ENCODE assay signal across 8 cellular contexts in genomic region chr9:137254624-137255447, GRCh38. TPM values are rescaled to one million over a fixed set of nuclear protein-coding genes. Genes with fewer than 3 reads are reported as not detected.
DNase-seq lines count a peak whose midpoint lies in the region; ATAC-seq, FAIRE-seq and TF ChIP-seq lines count a peak whose summit lies in the region.

TSS of gene NELFB (plus strand) at chr9:137255327.

- H3K9me3 ChIP-seq in WERI-Rb-1 (ENCODE audit: severe bottlenecking) (no peaks in the 10 kb centered on the region), breast epithelium (no peaks in the 10 kb centered on the region), small intestine (ENCODE audit: control insufficient read depth, low read depth) (no peaks in the 10 kb centered on the region)

- TF ChIP-seq CTCF in WERI-Rb-1 (IDR thresholded peaks at IDR 0.05; ENCODE audit: low read depth, low read length): no peak
- no peak for TF ChIP-seq CTCF in breast epithelium (IDR thresholded peaks at IDR 0.05)

- FAIRE-seq in small intestine (lab: Jason Lieb, UNC): no peak

- peaks cover 3% of the 10 kb centered on the region; the same call in 1 of the 2 replicates for H3K36me3 ChIP-seq in WERI-Rb-1
- no peaks in the 10 kb centered on the region for H3K36me3 ChIP-seq in breast epithelium
- H3K36me3 ChIP-seq in small intestine (ENCODE audit: control insufficient read depth in 2 of 2, insufficient read depth in 2 of 2, low read length in 2 of 2): peaks cover 0 to 6% of the 10 kb centered on the region in 2 donors

- H3K27ac ChIP-seq in WERI-Rb-1 (peak within 1 kb of the TSS; percentile 88), breast epithelium (peak within 1 kb of the TSS; percentile 55 to 84), small intestine (ENCODE audit: low read depth in 1 of 2, low read length in 1 of 2) (peak within 1 kb of the TSS; percentile 79 to 92)

- 1 to 3% (median 1%) methylated on average over 47 to 105 of the region's 105 CpGs for WGBS in small intestine, 3 donors

- H3K27me3 ChIP-seq in WERI-Rb-1 (ENCODE audit: insufficient read depth, low read depth, severe bottlenecking): no peaks in the 10 kb centered on the region
- no peaks in the 10 kb centered on the region for H3K27me3 ChIP-seq in breast epithelium
- H3K27me3 ChIP-seq in small intestine (ENCODE audit: control insufficient read depth in 2 of 2, insufficient read depth in 2 of 2, low read length in 2 of 2): no peaks in the 10 kb centered on the region

- no peak for TF ChIP-seq POLR2A in breast epithelium (IDR thresholded peaks at IDR 0.05)

- H3K4me1 ChIP-seq in breast epithelium (peaks cover 5 to 12% of the 10 kb centered on the region in 2 donors), small intestine (ENCODE audit: control insufficient read depth in 2 of 2, insufficient read depth in 1 of 2, low read depth in 1 of 2, low read length in 1 of 2) (peaks cover 8% of the 10 kb centered on the region in 2 donors)

- intact Hi-C loops in breast epithelium (cut with DNase I; ENCODE audit: low total_unique reads): loop anchor here (10.0 kb wide), 1 partner anchor 1880 kb away; no protein-coding TSS in a partner anchor

- peak; percentile 84 for DNase-seq in A172 (ENCODE audit: low spot score)
- DNase-seq in NCI-H2196 treated with DMSO at 0.1 percent for 48 hours (lab: John Stamatoyannopoulos, UW; ENCODE audit: unreplicated experiment): peak; percentile 80
- peak; percentile 84 for DNase-seq in WERI-Rb-1
- peak; percentile 83 to 92 for DNase-seq in breast epithelium (ENCODE audit: low spot score in 2 of 2)
- peak; percentile 100 for DNase-seq in iPS-NIHi11 (ENCODE audit: low spot score)
- DNase-seq in small intestine: peak; percentile 92

- ATAC-seq in GM18861 (IDR thresholded peaks at IDR 0.05; ENCODE audit: unreplicated experiment) (peak; percentile 60), HG03066 (IDR thresholded peaks at IDR 0.05; ENCODE audit: low read depth, unreplicated experiment) (peak; percentile 70)

- peak within 1 kb of the TSS; percentile 76 for H3K4me3 ChIP-seq in WERI-Rb-1 (ENCODE audit: low read depth, low read length)
- peak within 1 kb of the TSS; percentile 98 to 100 (median 99) for H3K4me3 ChIP-seq in breast epithelium
- peak within 1 kb of the TSS; percentile 66 to 92 for H3K4me3 ChIP-seq in small intestine (ENCODE audit: low read depth in 1 of 2, low read length in 2 of 2)

RNA-seq across cellular contexts. Expression of gene NELFB, which starts in this region (rescaled TPM):
- total RNA-seq in A172 (2014; rRNA removed; shearing (Covaris generic)): 104 and 116 TPM in 2 replicates
- 10 to 100 TPM; 32.6 to 39.2 (median 38.7) TPM for total RNA-seq in breast epithelium
- 10 to 100 TPM; 34.7 to 62.5 (median 34.9) TPM for polyA plus RNA-seq in small intestine

Comparison
In these comparisons a context has a peak if more than half of its experiments do, and no peak if none do; other contexts are left out.
1. Peak in every context shown above with its lines: DNase-seq, ATAC-seq, H3K4me3 ChIP-seq and H3K27ac ChIP-seq.